8 cellular contexts compared by ENCODE assay signal in the genomic region with DNA sequence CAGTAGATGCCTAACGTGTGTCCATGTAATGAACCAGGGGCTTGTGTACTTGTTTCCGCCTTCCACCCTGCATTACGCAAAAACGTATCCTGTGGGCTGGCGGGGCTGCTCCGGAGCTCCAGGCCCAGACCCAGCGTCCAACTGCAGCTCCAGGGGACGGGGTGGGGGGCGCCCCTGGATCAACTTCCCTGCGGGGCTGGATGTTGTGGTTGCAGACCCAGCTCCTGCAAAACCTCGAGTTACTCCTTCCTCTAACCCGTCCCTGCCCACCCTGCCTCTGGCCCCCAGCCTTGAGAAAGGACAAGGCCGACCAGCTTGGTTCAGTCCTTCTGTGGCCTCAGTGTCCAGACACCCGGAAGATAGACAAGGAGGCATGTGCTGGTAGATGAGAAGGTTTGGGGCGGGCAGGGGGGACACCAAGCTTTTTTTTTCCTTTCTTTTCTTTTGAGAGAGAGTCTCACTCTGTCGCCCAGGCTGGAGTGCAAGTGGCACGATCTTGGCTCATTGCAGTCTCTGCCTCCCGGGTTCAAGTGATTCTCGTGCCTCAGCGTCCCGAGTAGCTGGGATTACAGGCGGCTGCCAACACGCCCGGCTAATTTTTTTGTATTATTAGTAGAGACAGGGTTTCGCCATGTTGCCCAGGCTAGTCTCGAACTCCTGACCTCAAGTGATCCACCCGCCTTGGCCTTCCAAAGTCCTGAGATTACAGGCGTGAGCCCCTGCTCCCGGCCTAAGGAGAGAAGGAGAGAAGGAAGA. TPM values are rescaled to one million over a fixed set of nuclear protein-coding genes. Genes with fewer than 3 reads are reported as not detected.
DNase-seq lines count a peak whose midpoint lies in the region; ATAC-seq and TF ChIP-seq lines count a peak whose summit lies in the region.

No MANE protein-coding gene starts in this region.

- H4K20me1 ChIP-seq in DND-41 (ENCODE audit: insufficient read depth, low read length), result no peaks in the 10 kb centered on the region

- H3K4me3 ChIP-seq in DND-41 (ENCODE audit: low read depth in 1 of 2, low read length in 2 of 2) (peak overlapping the region; percentile 77 to 81; a peak in 3 of 4 replicates), Peyer's patch (peak overlapping the region; percentile 58 to 96 (median 90)), esophagus (ENCODE audit: low read depth in 1 of 2, low read length in 2 of 2) (peak overlapping the region; percentile 70 to 83), trophoblast cell (ENCODE audit: low read depth, low read length) (no peak overlapping the region)

- H4K8ac ChIP-seq in trophoblast cell (ENCODE audit: low read depth, low read length), result peak overlapping the region; percentile 99

- no peak overlapping the region for H2BK12ac ChIP-seq in trophoblast cell (ENCODE audit: low read length)

- H3K79me2 ChIP-seq in DND-41 (ENCODE audit: insufficient read depth, low read length) (peaks cover 28% of the 10 kb centered on the region), trophoblast cell (ENCODE audit: control insufficient read depth, insufficient read depth, low read length, poor library complexity) (peaks cover 6% of the 10 kb centered on the region)

- no peak for TF ChIP-seq POLR2A in Peyer's patch (IDR thresholded peaks at IDR 0.05)

- H2AFZ ChIP-seq in DND-41 (ENCODE audit: low read depth, low read length) (peak overlapping the region; percentile 75), trophoblast cell (ENCODE audit: insufficient read depth, low read length, poor library complexity) (peak overlapping the region; percentile 95)

- ATAC-seq in DND-41 (ENCODE audit: insufficient read depth, low read depth) (no peak), GM18858 (IDR thresholded peaks at IDR 0.05; ENCODE audit: unreplicated experiment) (no peak), HG03521 (IDR thresholded peaks at IDR 0.05; ENCODE audit: unreplicated experiment) (no peak)

- H3K4ac ChIP-seq in trophoblast cell (ENCODE audit: low read depth, low read length), result peak overlapping the region; percentile 85

- peaks cover 11% of the 10 kb centered on the region for H3K79me1 ChIP-seq in trophoblast cell (ENCODE audit: low read length)

- no peak for TF ChIP-seq CTCF in DND-41 (IDR thresholded peaks at IDR 0.05; ENCODE audit: borderline replicate concordance, extremely low read depth, low read length, poor library complexity, severe bottlenecking)
- TF ChIP-seq CTCF in Peyer's patch (IDR thresholded peaks at IDR 0.05), result no peak

- H4K12ac ChIP-seq in trophoblast cell (ENCODE audit: low read depth, low read length), result peak overlapping the region; percentile 90

- H3K14ac ChIP-seq in trophoblast cell (ENCODE audit: low read length), result peak overlapping the region; percentile 71

- peak overlapping the region; percentile 89 for H2AK5ac ChIP-seq in trophoblast cell (ENCODE audit: low read length)

- H3K4me1 ChIP-seq in DND-41 (ENCODE audit: insufficient read depth, low read length), result peaks cover 29% of the 10 kb centered on the region
- peaks cover 0 to 19% (median 0%) of the 10 kb centered on the region in 4 donors for H3K4me1 ChIP-seq in Peyer's patch
- H3K4me1 ChIP-seq in esophagus (ENCODE audit: control insufficient read depth in 2 of 2, insufficient read depth in 2 of 2, low read length in 1 of 2), result peaks cover 6 to 13% of the 10 kb centered on the region in 2 donors
- peaks cover 10 to 13% of the 10 kb centered on the region in 2 experiments for H3K4me1 ChIP-seq in trophoblast cell (ENCODE audit: control insufficient read depth in 1 of 2, insufficient read depth in 2 of 2, low read length in 2 of 2)

- H3K36me3 ChIP-seq in DND-41 (ENCODE audit: insufficient read depth, low read length), result peaks cover 27% of the 10 kb centered on the region
- peaks cover 0 to 29% (median 0%) of the 10 kb centered on the region in 3 donors for H3K36me3 ChIP-seq in Peyer's patch
- H3K36me3 ChIP-seq in esophagus (ENCODE audit: control insufficient read depth in 2 of 2, insufficient read depth in 2 of 2, low read length in 1 of 2), result peaks cover 5 to 11% of the 10 kb centered on the region in 2 donors
- H3K36me3 ChIP-seq in trophoblast cell (ENCODE audit: control insufficient read depth in 1 of 2, insufficient read depth in 2 of 2, low read length in 2 of 2), result peaks cover 16 to 20% of the 10 kb centered on the region in 2 experiments

- peak overlapping the region; percentile 31 for H3K18ac ChIP-seq in trophoblast cell (ENCODE audit: low read length)

- peak overlapping the region; percentile 88 for H3K27ac ChIP-seq in DND-41 (ENCODE audit: low read length)
- H3K27ac ChIP-seq in Peyer's patch, result peak overlapping the region; percentile 72 to 83 (median 78)
- H3K27ac ChIP-seq in esophagus (ENCODE audit: low read depth in 2 of 2, low read length in 1 of 2), result peak overlapping the region; percentile 79 to 92
- H3K27ac ChIP-seq in trophoblast cell (ENCODE audit: low read depth, low read length), result no peak overlapping the region

- H3K23ac ChIP-seq in trophoblast cell (ENCODE audit: low read length), result no peak overlapping the region

- no peak for DNase-seq in DND-41
- DNase-seq in Peyer's patch, result no peak
- no peak for DNase-seq in trophoblast cell
- DNase-seq in NCI-H187 treated with DMSO at 0.1 percent for 48 hours (lab: John Stamatoyannopoulos, UW), result no peak
- no peak for DNase-seq in NCI-H774 (lab: John Stamatoyannopoulos, UW)

- no peaks in the 10 kb centered on the region for H3K9me3 ChIP-seq in DND-41 (ENCODE audit: insufficient read depth, low read length, severe bottlenecking)
- no peaks in the 10 kb centered on the region for H3K9me3 ChIP-seq in Peyer's patch
- H3K9me3 ChIP-seq in esophagus (ENCODE audit: control insufficient read depth in 2 of 2, insufficient read depth in 1 of 2, low read depth in 1 of 2, low read length in 1 of 2), result no peaks in the 10 kb centered on the region
- H3K9me3 ChIP-seq in trophoblast cell (ENCODE audit: insufficient read depth, low read depth, low read length), result no peaks in the 10 kb centered on the region

- H3K27me3 ChIP-seq in DND-41 (ENCODE audit: insufficient read depth, low read length, poor library complexity), result no peaks in the 10 kb centered on the region
- no peaks in the 10 kb centered on the region for H3K27me3 ChIP-seq in Peyer's patch
- H3K27me3 ChIP-seq in esophagus (ENCODE audit: control insufficient read depth in 1 of 2, insufficient read depth in 2 of 2, low read length in 2 of 2), result no peaks in the 10 kb centered on the region
- no peaks in the 10 kb centered on the region for H3K27me3 ChIP-seq in trophoblast cell (ENCODE audit: insufficient read depth, low read length)

- H2BK120ac ChIP-seq in trophoblast cell (ENCODE audit: insufficient read depth, low read length, poor library complexity), result peak overlapping the region; percentile 5

- peak overlapping the region; percentile 80 for H4K91ac ChIP-seq in trophoblast cell (ENCODE audit: low read depth, low read length)

- H3K9ac ChIP-seq in DND-41 (ENCODE audit: low read depth, low read length) (peak overlapping the region; percentile 64), trophoblast cell (ENCODE audit: low read length) (no peak overlapping the region)

- peak overlapping the region; percentile 2 for H2BK5ac ChIP-seq in trophoblast cell (ENCODE audit: low read depth, low read length, poor library complexity)

- peak overlapping the region; percentile 96 for H3K4me2 ChIP-seq in DND-41 (ENCODE audit: insufficient read depth, low read length)
- H3K4me2 ChIP-seq in trophoblast cell (ENCODE audit: low read length), result peak overlapping the region; percentile 61

- WGBS in esophagus, 2 donors, result 85 to 86% methylated on average over 29 of the region's 29 CpGs
- WGBS in trophoblast cell (ENCODE audit: extremely low coverage, insufficient coverage, insufficient read length), result no CpG with 5 or more reads among the region's 29 CpGs

RNA-seq across cellular contexts. Expression of gene EXOC7, which starts 0.7 kb away (rescaled TPM):
- total RNA-seq in Peyer's patch, result 100 to 1,000 TPM; 113 to 160 (median 134) TPM
- polyA plus RNA-seq in esophagus, result 10 to 100 TPM; 57.0 to 77.2 TPM
- 58.5 and 61.2 TPM in 2 replicates for polyA plus RNA-seq in trophoblast cell (2013)

RNA-seq across cellular contexts. Expression of gene ZACN, which starts 25.3 kb away (rescaled TPM):
- total RNA-seq in Peyer's patch, result not detected
- 1 to 10 TPM; 1.2 to 2.3 TPM for polyA plus RNA-seq in esophagus
- polyA plus RNA-seq in trophoblast cell (2013), result 0.05 TPM in 1 of 2 replicates, not detected in the other

RNA-seq across cellular contexts. Expression of gene GALR2, which starts 29.7 kb away (rescaled TPM):
- under 1 TPM in 1 of 4 donors, not detected in 3; 0.95 TPM for total RNA-seq in Peyer's patch
- under 1 TPM; 0.53 to 1.00 TPM for polyA plus RNA-seq in esophagus
- polyA plus RNA-seq in trophoblast cell (2013), result 0.15 and 0.19 TPM in 2 replicates

RNA-seq across cellular contexts. Expression of gene SRP68, which starts 32.0 kb away (rescaled TPM):
- 10 to 100 TPM; 32.2 to 43.4 (median 32.6) TPM for total RNA-seq in Peyer's patch
- polyA plus RNA-seq in esophagus, result 10 to 100 TPM; 34.3 to 57.9 TPM
- polyA plus RNA-seq in trophoblast cell (2013), result 81.8 and 83.6 TPM in 2 replicates

RNA-seq across cellular contexts. Expression of gene FOXJ1, which starts 36.7 kb away (rescaled TPM):
- not detected for total RNA-seq in Peyer's patch
- under 1 TPM; 0.33 to 0.56 TPM for polyA plus RNA-seq in esophagus
- polyA plus RNA-seq in trophoblast cell (2013), result 0.07 and 0.11 TPM in 2 replicates
